16 cellular contexts compared by ENCODE assay signal in the genomic region with DNA sequence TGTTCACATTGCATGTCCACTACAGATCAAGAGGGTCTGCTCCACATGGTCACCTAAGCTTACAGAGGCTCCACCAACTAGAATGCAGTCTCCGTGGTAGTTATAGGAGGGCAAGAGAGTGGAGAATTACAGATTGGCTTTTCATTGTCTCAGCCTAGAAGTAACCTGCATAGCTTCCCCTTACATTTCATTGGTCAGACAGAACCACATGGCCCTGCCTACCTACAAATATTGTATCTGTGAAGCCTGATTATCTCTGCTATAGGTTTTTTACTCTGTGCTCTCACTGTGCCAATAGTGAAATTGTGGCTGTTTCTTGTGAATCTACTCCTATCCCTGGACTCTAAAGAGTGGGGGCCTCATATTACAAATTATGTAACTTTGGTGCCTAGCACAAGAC. TPM values are rescaled to one million over a fixed set of nuclear protein-coding genes. Genes with fewer than 3 reads are reported as not detected.
DNase-seq lines count a peak whose midpoint lies in the region; ATAC-seq, FAIRE-seq and TF ChIP-seq lines count a peak whose summit lies in the region.
"Had no signal": no experiment of that assay in that cellular context is flagged by ENCODE, and none has a peak within 500 bp of the region (broad histone marks: within the 10 kb centered on the region; RNA-seq: fewer than 3 reads in every experiment).

No MANE protein-coding gene starts in this region.

- no peak overlapping the region for H3K4me3 ChIP-seq in K562
- H3K4me3 ChIP-seq in parathyroid adenoma (ENCODE audit: low read depth, low read length): no peak overlapping the region
- H3K4me3 ChIP-seq: MG63, SK-N-MC, thoracic aorta had no signal

- peak overlapping the region; percentile 47 for H3K4me2 ChIP-seq in K562 (ENCODE audit: insufficient read depth, low read length)
- no peak overlapping the region for H3K4me2 ChIP-seq in parathyroid adenoma (ENCODE audit: low read length)

- in situ Hi-C loops in K562 (cut with MboI): loop anchor here (5.0 kb wide), 1 partner anchor 104 kb away; no protein-coding TSS in a partner anchor

- no TSS peak for BruUV-seq in K562 (replicated peaks; lab: Mats Ljungman, UMichigan)

- peak overlapping the region; percentile 38 for H3K27ac ChIP-seq in KOPT-K1 (ENCODE audit: low read depth, low read length, poor library complexity, severe bottlenecking)
- peak overlapping the region; percentile 60 for H3K27ac ChIP-seq in K562 (ENCODE audit: extremely low read depth, low read depth, low read length)
- peak overlapping the region; percentile 32 for H3K27ac ChIP-seq in parathyroid adenoma
- H3K27ac ChIP-seq: SK-N-MC, thoracic aorta had no signal

- H3K27me3 ChIP-seq in K562 (ENCODE audit: control insufficient read depth in 2 of 2, insufficient read depth in 2 of 2, low read length in 2 of 2): no peaks in the 10 kb centered on the region
- no peaks in the 10 kb centered on the region for H3K27me3 ChIP-seq in parathyroid adenoma (ENCODE audit: control insufficient read depth, insufficient read depth, low read length)
- H3K27me3 ChIP-seq: MG63 had no signal

- peaks cover 9% of the 10 kb centered on the region for H3K36me3 Mint-ChIP-seq in T-helper 1 cell treated with Interleukin-12 subunit alpha and Interleukin-12 subunit beta and Interleukin-4 antibody, amounts not matched to agents 30 μg/mL and 1 μg/mL, for 36 hours (ENCODE audit: low read depth)
- peaks cover 3% of the 10 kb centered on the region in 2 donors for H3K36me3 Mint-ChIP-seq in CD14-positive monocyte

- POLR2A ChIA-PET in K562 (lab: Yijun Ruan, JAX): interaction anchor here (0.6 to 1.7 kb wide), 5 partner anchors 10 to 268 kb away, joined by 3 to 4 read pairs (median 3); no protein-coding TSS in a partner anchor

- no peak for TF ChIP-seq RAD21 in K562 (CRISPR knock-in tag; conservative IDR thresholded peaks at IDR 0.05 in 1 of 2, IDR thresholded peaks at IDR 0.05 in 1 of 2)

- peak; percentile 8 for ATAC-seq in K562

- peak overlapping the region; percentile 77 for H2AFZ ChIP-seq in K562 (ENCODE audit: low read depth, low read length)
- no peak overlapping the region for H2AFZ ChIP-seq in parathyroid adenoma

- H3K79me2 ChIP-seq in K562 (ENCODE audit: control insufficient read depth, insufficient read depth, low read length) (peaks cover 36% of the 10 kb centered on the region), parathyroid adenoma (no peaks in the 10 kb centered on the region)

- no peaks in the 10 kb centered on the region for H3K9me1 ChIP-seq in K562 (ENCODE audit: control insufficient read depth, insufficient read depth, low read length)

- DNase-seq in T-helper 1 cell (no peak), K562 (ENCODE audit: extremely low read depth in 1 of 4, low spot score in 3 of 4) (peak in 1 of 4 experiments; percentile 40), DMS 273 (lab: John Stamatoyannopoulos, UW; ENCODE audit: unreplicated experiment) (no peak), CD14-positive monocyte (ENCODE audit: low spot score) (no peak)
- DNase-seq in stimulated activated CD4-positive, alpha-beta T cell treated with anti-CD3 and anti-CD28 coated beads, Interleukin-2, amount 100 ng/mL, for 48 hours: no peak
- DNase-seq: activated CD4-positive, alpha-beta T cell treated with anti-CD3 and anti-CD28 coated beads, Interleukin-2, amount 50 U/mL, for 48 hours; NCI-H2171 treated with DMSO at 0.1 percent for 48 hours; nephron progenitor cell had no signal

- no peaks in the 10 kb centered on the region for H3K9me3 Mint-ChIP-seq in T-helper 1 cell treated with Interleukin-12 subunit alpha and Interleukin-12 subunit beta and Interleukin-4 antibody, amounts not matched to agents 30 μg/mL and 1 μg/mL, for 36 hours
- peaks cover 0 to 12% (median 3%) of the 10 kb centered on the region in 7 donors for H3K9me3 Mint-ChIP-seq in CD14-positive monocyte
- H3K9me3 Mint-ChIP-seq: dendritic cell treated with granulocyte-macrophage colony-stimulating factor and Interleukin-4, amounts not matched to agents 40 ng/mL and 50 ng/mL, for 4 days had no signal

- peaks cover 12 to 31% of the 10 kb centered on the region in 2 experiments; a peak in 4 of 5 replicates for H3K4me1 ChIP-seq in K562 (replicated peaks in 1 of 2; ENCODE audit: control insufficient read depth in 2 of 2, insufficient read depth in 2 of 2, low read length in 2 of 2)
- no peaks in the 10 kb centered on the region for H3K4me1 ChIP-seq in parathyroid adenoma

- FAIRE-seq in K562 (lab: Jason Lieb, UNC): peak; percentile 60
- FAIRE-seq: islet of Langerhans had no signal

- TF ChIP-seq POLR2A in K562 (conservative IDR thresholded peaks at IDR 0.05): no peak

- H3K27me3 Mint-ChIP-seq in T-helper 1 cell treated with Interleukin-12 subunit alpha and Interleukin-12 subunit beta and Interleukin-4 antibody, amounts not matched to agents 30 μg/mL and 1 μg/mL, for 36 hours (ENCODE audit: low read depth): no peaks in the 10 kb centered on the region
- peaks cover 0 to 10% (median 2%) of the 10 kb centered on the region in 3 donors for H3K27me3 Mint-ChIP-seq in CD14-positive monocyte (ENCODE audit: low read depth in 3 of 3)

- no peak overlapping the region for H3K4me3 Mint-ChIP-seq in T-helper 1 cell treated with Interleukin-12 subunit alpha and Interleukin-12 subunit beta and Interleukin-4 antibody, amounts not matched to agents 30 μg/mL and 1 μg/mL, for 36 hours
- H3K4me3 Mint-ChIP-seq in CD14-positive monocyte: no peak overlapping the region
- H3K4me3 Mint-ChIP-seq: dendritic cell treated with granulocyte-macrophage colony-stimulating factor and Interleukin-4, amounts not matched to agents 40 ng/mL and 50 ng/mL, for 4 days; nephron progenitor cell had no signal

- H4K20me1 ChIP-seq in K562 (replicated peaks; ENCODE audit: control insufficient read depth, insufficient read depth, low read length): no peaks in the 10 kb centered on the region

- intact Hi-C loops in K562 (cut with micrococcal nuclease): loop anchor here (2.0 to 5.0 kb wide), 2 partner anchors 109 to 154 kb away; no protein-coding TSS in a partner anchor
- intact Hi-C loops in CD14-positive monocyte (cut with micrococcal nuclease): loop anchor here in 1 of 2 donors (10.0 kb wide), 1 partner anchor 1047 kb away; a partner anchor contains a TSS

- H3K9me3 ChIP-seq in KOPT-K1 (ENCODE audit: insufficient read depth, low read length, poor library complexity, severe bottlenecking): no peaks in the 10 kb centered on the region
- H3K9me3 ChIP-seq in K562 (replicated peaks; ENCODE audit: control insufficient read depth, insufficient read depth, low read depth, low read length): no peaks in the 10 kb centered on the region
- H3K9me3 ChIP-seq in parathyroid adenoma (ENCODE audit: control insufficient read depth, low read length): no peaks in the 10 kb centered on the region
- H3K9me3 ChIP-seq: thoracic aorta had no signal

- TF ChIP-seq EP300 in K562 (IDR thresholded peaks at IDR 0.05; ENCODE audit: low read length): no peak

- TF ChIP-seq CTCF in K562 (IDR thresholded peaks at IDR 0.05 in 2 of 3, conservative IDR thresholded peaks at IDR 0.05 in 1 of 3; ENCODE audit: insufficient read depth in 2 of 3, low read depth in 1 of 3, low read length in 3 of 3) (no peak), parathyroid adenoma (IDR thresholded peaks at IDR 0.05) (no peak), CD14-positive monocyte (IDR thresholded peaks at IDR 0.05) (no peak)

- H3K9ac ChIP-seq in K562 (ENCODE audit: insufficient read depth in 1 of 2, low read depth in 2 of 2, low read length in 2 of 2) (peak overlapping the region in 1 of 2 experiments; percentile 40; a peak in 1 of 4 replicates), parathyroid adenoma (no peak overlapping the region)

- H3K4me1 Mint-ChIP-seq in T-helper 1 cell treated with Interleukin-12 subunit alpha and Interleukin-12 subunit beta and Interleukin-4 antibody, amounts not matched to agents 30 μg/mL and 1 μg/mL, for 36 hours (ENCODE audit: low read depth): peaks cover 40% of the 10 kb centered on the region
- peaks cover 21% of the 10 kb centered on the region for H3K4me1 Mint-ChIP-seq in CD14-positive monocyte

- 25% methylated on average over 1 of the region's 1 CpG for WGBS in K562 (ENCODE audit: insufficient coverage, low coverage, missing lambda C conversion rate)

- H3K27ac Mint-ChIP-seq in T-helper 1 cell treated with Interleukin-12 subunit alpha and Interleukin-12 subunit beta and Interleukin-4 antibody, amounts not matched to agents 30 μg/mL and 1 μg/mL, for 36 hours: peak overlapping the region; percentile 69
- peak overlapping the region in 1 of 7 donors; percentile 5 for H3K27ac Mint-ChIP-seq in CD14-positive monocyte
- H3K27ac Mint-ChIP-seq: nephron progenitor cell had no signal

- peaks cover 4% of the 10 kb centered on the region; the same call in 1 of the 2 replicates for H3K36me3 ChIP-seq in KOPT-K1 (ENCODE audit: insufficient read depth, low read length)
- peaks cover 7% of the 10 kb centered on the region; the same call in 1 of the 3 replicates for H3K36me3 ChIP-seq in K562 (ENCODE audit: control insufficient read depth, insufficient read depth, low read length)
- H3K36me3 ChIP-seq in parathyroid adenoma (ENCODE audit: control insufficient read depth, insufficient read depth, low read length): no peaks in the 10 kb centered on the region
- H3K36me3 ChIP-seq: thoracic aorta had no signal

- CTCF ChIA-PET in K562 (lab: Yijun Ruan, JAX; ENCODE audit: low intra/inter-chr PET ratio): interaction anchor here (1.0 kb wide), 1 partner anchor 267 kb away, joined by 3 read pairs; no protein-coding TSS in a partner anchor

RNA-seq across cellular contexts. Expression of a gene that starts 2.5 kb away (rescaled TPM):
- total RNA-seq in K562 (2011; cell fraction: chromatin; rRNA removed; ENCODE audit: low replicate concordance): 7.4 and 16.8 TPM in 2 replicates
- 17.1 and 29.2 TPM in 2 replicates for total RNA-seq in K562 (2011; cell fraction: nucleolus; rRNA removed)
- total RNA-seq in K562 (2011; cell fraction: nucleoplasm; rRNA removed): 11.0 and 14.4 TPM in 2 replicates
- 23.4 and 25.4 TPM in 2 replicates for total RNA-seq in K562 (2014; rRNA removed)
- total RNA-seq in K562 (2014; rRNA removed; fragmentation: Illumina TruSeq; extraction: Trizol): 4.3 and 4.8 TPM in 2 replicates
- 5.5 and 5.7 TPM in 2 replicates for total RNA-seq in K562 (2015; rRNA removed; fragmentation: Illumina TruSeq; extraction: Trizol)
- total RNA-seq in K562 (2021): 26.7 and 33.1 TPM in 2 replicates
- polyA plus RNA-seq in K562 (2011; rRNA removed): 4.5 and 9.5 TPM in 2 replicates
- polyA plus RNA-seq in K562 (2011; cell fraction: cytosol; rRNA removed): 4.6 and 46.8 TPM in 2 replicates
- 3.1 and 13.4 TPM in 2 replicates for polyA plus RNA-seq in K562 (2011; cell fraction: nucleus; rRNA removed)
- polyA plus RNA-seq in K562 (2012): 11.4 and 15.1 TPM in 2 replicates
- polyA plus RNA-seq in K562 (2014; fragmentation: Illumina TruSeq; extraction: Trizol): 4.2 and 4.7 TPM in 2 replicates
- polyA plus RNA-seq in K562 (2014; fragmentation: Nextera tagmentation; extraction: Ambion mirVana): 1 to 10 TPM; 1.1 to 1.9 TPM
- polyA plus RNA-seq in K562 (2014; rRNA removed): 16.2 and 21.5 TPM in 2 replicates
- 1.9 and 7.4 TPM in 2 replicates for polyA minus RNA-seq in K562 (2011; rRNA and poly(A)+ RNA removed)
- 10.8 and 23.4 TPM in 2 replicates for polyA minus RNA-seq in K562 (2011; cell fraction: cytosol; rRNA and poly(A)+ RNA removed)
- 8.1 and 17.0 TPM in 2 replicates for polyA minus RNA-seq in K562 (2011; cell fraction: nucleus; rRNA and poly(A)+ RNA removed)
- polyA plus RNA-seq in CD14-positive monocyte: 1 to 10 TPM; 2.6 to 3.4 TPM

RNA-seq across cellular contexts. Expression of a gene that starts 8.6 kb away (rescaled TPM):
- total RNA-seq in K562 (2011; cell fraction: chromatin; rRNA removed; ENCODE audit: low replicate concordance): 28.7 and 34.6 TPM in 2 replicates
- 24.3 and 27.2 TPM in 2 replicates for total RNA-seq in K562 (2011; cell fraction: nucleolus; rRNA removed)
- total RNA-seq in K562 (2011; cell fraction: nucleoplasm; rRNA removed): 38.3 and 58.0 TPM in 2 replicates
- total RNA-seq in K562 (2014; rRNA removed) (22.8 and 26.5 TPM in 2 replicates), K562 (2014; rRNA removed; fragmentation: Illumina TruSeq; extraction: Trizol) (28.2 and 31.4 TPM in 2 replicates), K562 (2015; rRNA removed; fragmentation: Illumina TruSeq; extraction: Trizol) (38.2 and 39.7 TPM in 2 replicates), K562 (2021) (23.9 and 24.1 TPM in 2 replicates)
- polyA plus RNA-seq in K562 (2011; rRNA removed) (11.5 and 20.0 TPM in 2 replicates), K562 (2014; fragmentation: Illumina TruSeq; extraction: Trizol) (27.0 and 29.7 TPM in 2 replicates), K562 (2014; fragmentation: Nextera tagmentation; extraction: Ambion mirVana) (10 to 100 TPM; 11.3 to 17.0 TPM), K562 (2014; rRNA removed) (18.9 and 20.7 TPM in 2 replicates), CD14-positive monocyte (10 to 100 TPM; 13.1 to 15.7 TPM)
- 9.6 TPM in 2 replicates for polyA plus RNA-seq in K562 (2011; cell fraction: cytosol; rRNA removed)
- 11.6 and 12.9 TPM in 2 replicates for polyA plus RNA-seq in K562 (2011; cell fraction: nucleus; rRNA removed)
- polyA plus RNA-seq in K562 (2012): 22.1 and 28.2 TPM in 2 replicates
- 15.6 and 22.3 TPM in 2 replicates for polyA minus RNA-seq in K562 (2011; rRNA and poly(A)+ RNA removed)
- 12.6 and 14.6 TPM in 2 replicates for polyA minus RNA-seq in K562 (2011; cell fraction: cytosol; rRNA and poly(A)+ RNA removed)
- 10.2 and 15.2 TPM in 2 replicates for polyA minus RNA-seq in K562 (2011; cell fraction: nucleus; rRNA and poly(A)+ RNA removed)
